8 cellular contexts compared by ENCODE assay signal in the genomic region with DNA sequence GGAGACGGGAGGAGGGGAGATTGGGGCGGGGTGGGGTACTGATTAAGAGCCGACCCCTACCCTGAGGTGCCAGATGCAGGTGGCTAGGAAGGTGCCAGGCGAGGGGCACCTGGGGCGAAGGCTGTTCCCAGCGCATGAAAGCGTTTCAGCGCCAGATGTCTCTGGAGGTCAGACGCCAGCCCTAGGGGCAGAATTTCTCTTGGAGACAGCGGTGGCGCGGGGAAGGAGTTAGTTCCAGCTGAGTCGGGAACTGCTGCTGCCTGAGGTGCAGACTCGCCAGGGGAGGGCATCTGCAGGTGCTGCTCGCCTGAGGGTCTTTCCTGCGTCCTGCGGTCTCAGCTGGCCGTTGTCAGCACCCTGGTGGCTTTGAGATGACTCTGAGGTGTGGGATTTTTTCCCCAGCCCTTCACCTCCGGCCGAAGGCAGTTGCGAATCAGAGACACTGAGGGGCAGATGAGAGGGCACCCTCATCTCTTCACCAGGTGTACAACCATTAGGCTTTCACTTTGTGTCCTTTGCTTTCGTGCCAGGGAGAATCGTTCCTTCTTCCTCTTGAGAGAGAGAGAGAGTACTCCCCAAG. TPM values are rescaled to one million over a fixed set of nuclear protein-coding genes. Genes with fewer than 3 reads are reported as not detected.
DNase-seq lines count a peak whose midpoint lies in the region; ATAC-seq and TF ChIP-seq lines count a peak whose summit lies in the region.

No MANE protein-coding gene starts in this region.

- CTCF ChIA-PET in activated naive CD4-positive, alpha-beta T cell treated with anti-CD3 and anti-CD28 coated beads, Interleukin-2, amount 10 ng/mL, durations not matched to agents 7 days and 5 days (lab: Charles Lee): no interaction called here

- DNase-seq in EH (ENCODE audit: low read depth) (peak; percentile 34), NCI-H748 treated with DMSO at 0.1 percent for 48 hours (lab: John Stamatoyannopoulos, UW) (peak; percentile 44), heart right ventricle (peak; percentile 8 to 25), posterior cingulate gyrus (peak in 7 of 10 donors; percentile 20 to 91 (median 36)), iPS-NIHi11 (ENCODE audit: low spot score) (no peak), GM13976 (ENCODE audit: low spot score) (no peak)
- peak; percentile 49 for DNase-seq in activated naive CD4-positive, alpha-beta T cell treated with anti-CD3 and anti-CD28 coated beads, Interleukin-2, amount 10 ng/mL, durations not matched to agents 7 days and 5 days

- peak; percentile 13 for ATAC-seq in HG02759 (IDR thresholded peaks at IDR 0.05; ENCODE audit: unreplicated experiment)
- ATAC-seq in heart right ventricle: peak; percentile 18 to 57 (median 33)

- H3K36me3 Mint-ChIP-seq in activated naive CD4-positive, alpha-beta T cell treated with anti-CD3 and anti-CD28 coated beads, Interleukin-2, amount 10 ng/mL, durations not matched to agents 7 days and 5 days: no peaks in the 10 kb centered on the region

- peak overlapping the region; percentile 51 to 83 (median 65) for H3K4me3 ChIP-seq in heart right ventricle

- H3K9me3 ChIP-seq in heart right ventricle: no peaks in the 10 kb centered on the region

- H3K4me1 ChIP-seq in heart right ventricle: peaks cover 8 to 26% (median 16%) of the 10 kb centered on the region in 9 donors

- peak overlapping the region in 1 of 10 donors; percentile 13 for H3K27ac ChIP-seq in heart right ventricle

- 2% methylated on average over 22 to 23 of the region's 23 CpGs for WGBS in heart right ventricle, 2 donors

- no peak overlapping the region for H3K27ac Mint-ChIP-seq in activated naive CD4-positive, alpha-beta T cell treated with anti-CD3 and anti-CD28 coated beads, Interleukin-2, amount 10 ng/mL, durations not matched to agents 7 days and 5 days

- H3K27me3 Mint-ChIP-seq in activated naive CD4-positive, alpha-beta T cell treated with anti-CD3 and anti-CD28 coated beads, Interleukin-2, amount 10 ng/mL, durations not matched to agents 7 days and 5 days: peaks cover 66% of the 10 kb centered on the region

- peaks cover 0 to 47% (median 30%) of the 10 kb centered on the region in 7 donors for H3K27me3 ChIP-seq in heart right ventricle

- peak overlapping the region; percentile 74 for H3K4me3 Mint-ChIP-seq in activated naive CD4-positive, alpha-beta T cell treated with anti-CD3 and anti-CD28 coated beads, Interleukin-2, amount 10 ng/mL, durations not matched to agents 7 days and 5 days

- no peaks in the 10 kb centered on the region for H3K36me3 ChIP-seq in heart right ventricle

- H3K9me3 Mint-ChIP-seq in activated naive CD4-positive, alpha-beta T cell treated with anti-CD3 and anti-CD28 coated beads, Interleukin-2, amount 10 ng/mL, durations not matched to agents 7 days and 5 days: no peaks in the 10 kb centered on the region

- H3K4me1 Mint-ChIP-seq in activated naive CD4-positive, alpha-beta T cell treated with anti-CD3 and anti-CD28 coated beads, Interleukin-2, amount 10 ng/mL, durations not matched to agents 7 days and 5 days: peaks cover 29% of the 10 kb centered on the region

- no peak for TF ChIP-seq CTCF in heart right ventricle (IDR thresholded peaks at IDR 0.05)
- TF ChIP-seq CTCF in GM13976 (IDR thresholded peaks at IDR 0.05; ENCODE audit: borderline replicate concordance, control extremely low read depth, extremely low read depth, insufficient read depth, missing control alignments): no peak

- intact Hi-C loops in heart right ventricle (cut with DNase I): no loop called here
- intact Hi-C loops in posterior cingulate gyrus (cut with DNase I): loop anchor here (1.0 kb wide), 1 partner anchor 52 kb away; the partner anchor contains the start of gene POGZ

- in situ Hi-C loops in GM13976 (cut with MboI; ENCODE audit: low sequenced_read_pairs, unreplicated experiment): no loop called here

RNA-seq across cellular contexts. Expression of gene CGN, which starts 0.5 kb away (rescaled TPM):
- total RNA-seq in heart right ventricle: under 1 TPM in 7 of 10 donors, not detected in 3; 0.13 to 0.73 (median 0.28) TPM
- under 1 TPM; 0.07 to 0.15 TPM for polyA plus RNA-seq in heart right ventricle

RNA-seq across cellular contexts. Expression of gene TUFT1, which starts 28.4 kb away (rescaled TPM):
- total RNA-seq in heart right ventricle: 10 to 100 TPM in 1 of 10 donors, 1 to 10 TPM in 9; 2.9 to 13.0 (median 5.5) TPM
- 1 to 10 TPM; 2.6 to 2.7 TPM for polyA plus RNA-seq in heart right ventricle

RNA-seq across cellular contexts. Expression of gene POGZ, which starts 52.4 kb away (rescaled TPM):
- 10 to 100 TPM; 36.7 to 58.6 (median 48.9) TPM for total RNA-seq in heart right ventricle
- polyA plus RNA-seq in heart right ventricle: 10 to 100 TPM in 1 of 2 donors, 1 to 10 TPM in 1; 8.2 to 34.7 TPM

Comparison
In these comparisons a context has a peak if more than half of its experiments do, and no peak if none do; other contexts are left out.
1. DNase-seq: peak in EH (single experiment), NCI-H748 treated with DMSO at 0.1 percent for 48 hours (single experiment), activated naive CD4-positive, alpha-beta T cell treated with anti-CD3 and anti-CD28 coated beads, Interleukin-2, amount 10 ng/mL, durations not matched to agents 7 days and 5 days (single experiment), heart right ventricle (2 of 2) and posterior cingulate gyrus (7 of 10); none in iPS-NIHi11 (single experiment) and GM13976 (single experiment).